In the genomic region with DNA sequence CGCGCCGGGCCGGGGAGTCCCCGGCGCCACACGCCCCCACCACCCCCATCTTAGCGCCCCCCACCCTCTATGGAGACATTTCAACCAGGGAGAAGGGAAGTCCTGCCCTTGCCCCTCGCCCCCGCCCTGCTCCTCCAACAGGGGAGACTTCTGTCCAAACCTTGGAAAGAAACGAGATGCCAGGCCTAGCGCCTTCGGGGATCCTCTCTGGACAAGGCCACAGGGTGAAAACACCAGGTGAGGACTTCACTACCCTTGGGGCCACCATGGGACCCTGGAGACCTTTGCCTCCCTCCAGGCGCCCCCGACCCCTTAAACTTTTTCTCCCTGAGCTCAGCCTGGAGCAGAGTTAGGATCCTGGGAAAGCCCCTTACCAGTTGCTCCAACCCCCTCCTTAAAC, we compare ENCODE assay signal across 13 cellular contexts. TPM values are rescaled to one million over a fixed set of nuclear protein-coding genes. Genes with fewer than 3 reads are reported as not detected.
DNase-seq lines count a peak whose midpoint lies in the region; ATAC-seq and TF ChIP-seq lines count a peak whose summit lies in the region.
"Had no signal": no experiment of that assay in that cellular context is flagged by ENCODE, and none has a peak within 500 bp of the region (broad histone marks: within the 10 kb centered on the region; RNA-seq: fewer than 3 reads in every experiment).

No MANE protein-coding gene starts in this region.

- H3K36me3 Mint-ChIP-seq in CD14-positive monocyte = no peaks in the 10 kb centered on the region

- no peak overlapping the region for H3K27ac ChIP-seq in BLaER1
- no peak overlapping the region for H3K27ac ChIP-seq in Karpas-422 (ENCODE audit: low read length)
- no peak overlapping the region for H3K27ac ChIP-seq in right cardiac atrium (ENCODE audit: low read length)
- H3K27ac ChIP-seq: brain microvascular endothelial cell had no signal

- H3K27me3 Mint-ChIP-seq in CD14-positive monocyte (ENCODE audit: low read depth in 3 of 3) = peaks cover 21 to 42% (median 34%) of the 10 kb centered on the region in 3 donors

- H3K9me3 Mint-ChIP-seq in CD14-positive monocyte = no peaks in the 10 kb centered on the region

- H4K20me1 ChIP-seq in BLaER1 (peaks cover 47% of the 10 kb centered on the region; the same call in 1 of the 2 replicates), Karpas-422 (ENCODE audit: insufficient read depth, low read depth, low read length) (no peaks in the 10 kb centered on the region)

- H3K36me3 ChIP-seq in BLaER1 (no peaks in the 10 kb centered on the region), Karpas-422 (ENCODE audit: insufficient read depth, low read length) (no peaks in the 10 kb centered on the region)
- H3K36me3 ChIP-seq: brain microvascular endothelial cell had no signal

- H3K4me3 Mint-ChIP-seq in CD14-positive monocyte = no peak overlapping the region

- DNase-seq in Karpas-422 (no peak), right cardiac atrium (no peak), skeletal muscle cell (ENCODE audit: low read depth) (no peak), CD14-positive monocyte (ENCODE audit: low spot score) (no peak), SKM-1 treated with dmso at 0.1 percent for 144 hours (lab: John Stamatoyannopoulos, UW; ENCODE audit: unreplicated experiment) (no peak)

- H3K4me1 ChIP-seq in BLaER1 = 0 out of 2 replicates have a peak, but pooled peaks cover 5% of the 10 kb centered on the region
- peaks cover 6% of the 10 kb centered on the region for H3K4me1 ChIP-seq in Karpas-422 (ENCODE audit: low read length)
- no peaks in the 10 kb centered on the region for H3K4me1 ChIP-seq in right cardiac atrium (ENCODE audit: control insufficient read depth, insufficient read depth, low read length)

- H3K4me3 ChIP-seq in BLaER1 = peak overlapping the region; percentile 66; the same call in 1 of the 2 replicates
- H3K4me3 ChIP-seq in Karpas-422 (ENCODE audit: low read length) = peak overlapping the region; percentile 64; the same call in 1 of the 2 replicates
- H3K4me3 ChIP-seq in right cardiac atrium (ENCODE audit: low read length) = peak overlapping the region; percentile 34
- H3K4me3 ChIP-seq in skeletal muscle cell (ENCODE audit: low read depth, low read length) = peak overlapping the region; percentile 53

- 19% methylated on average over 15 of the region's 15 CpGs for WGBS in right cardiac atrium

- no peaks in the 10 kb centered on the region for H3K9me2 ChIP-seq in Karpas-422 (replicated peaks; ENCODE audit: insufficient read depth, low read length)

- intact Hi-C loops in right cardiac atrium (cut with DNase I) (loop anchor here (2.0 to 10.0 kb wide), 3 partner anchors 22 to 426 kb away; a partner anchor contains a TSS), CD14-positive monocyte (cut with micrococcal nuclease) (loop anchor here (2.0 to 5.0 kb wide), 3 partner anchors 70 to 423 kb away; no protein-coding TSS in a partner anchor)

- H3K4me1 Mint-ChIP-seq in CD14-positive monocyte = peaks cover 4% of the 10 kb centered on the region

- no peak overlapping the region for H3K27ac Mint-ChIP-seq in CD14-positive monocyte

- H3K9me3 ChIP-seq in BLaER1 (no peaks in the 10 kb centered on the region), Karpas-422 (ENCODE audit: low read length) (no peaks in the 10 kb centered on the region), right cardiac atrium (ENCODE audit: control insufficient read depth, low read length) (no peaks in the 10 kb centered on the region)

- H2AFZ ChIP-seq in Karpas-422 (ENCODE audit: low read length) = no peak overlapping the region

- H3K9ac ChIP-seq in BLaER1 = no peak overlapping the region
- peak overlapping the region; percentile 47; the same call in 1 of the 2 replicates for H3K9ac ChIP-seq in Karpas-422 (ENCODE audit: low read length)

- H3K27me3 ChIP-seq in BLaER1 (peaks cover 58% of the 10 kb centered on the region), Karpas-422 (ENCODE audit: low read length) (no peaks in the 10 kb centered on the region), right cardiac atrium (ENCODE audit: control insufficient read depth, insufficient read depth) (no peaks in the 10 kb centered on the region)

- peak overlapping the region; percentile 96; the same call in 1 of the 2 replicates for H3K4me2 ChIP-seq in BLaER1
- H3K4me2 ChIP-seq in Karpas-422 (ENCODE audit: low read depth, low read length, poor library complexity, severe bottlenecking) = peak overlapping the region; percentile 68

- ATAC-seq in right cardiac atrium (peak in 1 of 2 donors; percentile 12), GM18873 (IDR thresholded peaks at IDR 0.05; ENCODE audit: low FRiP score, unreplicated experiment) (no peak), HG02678 (IDR thresholded peaks at IDR 0.05; ENCODE audit: unreplicated experiment) (no peak)

- H3K79me2 ChIP-seq in Karpas-422 (ENCODE audit: low read length) = no peaks in the 10 kb centered on the region

- TF ChIP-seq CTCF in CD14-positive monocyte (IDR thresholded peaks at IDR 0.05) = no peak

RNA-seq across cellular contexts. Expression of a gene that starts 11.6 kb away (rescaled TPM):
- not detected in 2 replicates for total RNA-seq in Karpas-422 (2014; rRNA removed; shearing (Covaris generic); ENCODE audit: low replicate concordance)
- total RNA-seq in right cardiac atrium = under 1 TPM; 0.09 to 0.84 (median 0.14) TPM
- polyA plus RNA-seq in right cardiac atrium = 0.84 TPM
- not detected for polyA plus RNA-seq in CD14-positive monocyte
- total RNA-seq: Calu3, fibroblast of lung, MCF 10A, renal cortical epithelial cell had no signal

RNA-seq across cellular contexts. Expression of a gene that starts 29.4 kb away (rescaled TPM):
- 69.6 and 80.4 TPM in 2 replicates for total RNA-seq in Karpas-422 (2014; rRNA removed; shearing (Covaris generic); ENCODE audit: low replicate concordance)
- total RNA-seq in right cardiac atrium = 10 to 100 TPM; 47.5 to 53.0 (median 50.1) TPM
- polyA plus RNA-seq in right cardiac atrium (62.6 TPM), CD14-positive monocyte (10 to 100 TPM; 59.6 to 64.6 TPM)

RNA-seq across cellular contexts. Expression of a gene that starts 37.7 kb away (rescaled TPM):
- 0.15 and 0.90 TPM in 2 replicates for total RNA-seq in Karpas-422 (2014; rRNA removed; shearing (Covaris generic); ENCODE audit: low replicate concordance)
- 10 to 100 TPM; 18.7 to 33.2 (median 30.0) TPM for total RNA-seq in right cardiac atrium
- polyA plus RNA-seq in right cardiac atrium (24.3 TPM), CD14-positive monocyte (under 1 TPM in 1 of 2 donors, not detected in 1; 0.11 TPM)

RNA-seq across cellular contexts. Expression of a gene that starts 57.5 kb away (rescaled TPM):
- total RNA-seq in Karpas-422 (2014; rRNA removed; shearing (Covaris generic); ENCODE audit: low replicate concordance) = 5.6 and 6.7 TPM in 2 replicates
- 10 to 100 TPM in 3 of 4 donors, 1 to 10 TPM in 1; 9.9 to 14.2 (median 12.8) TPM for total RNA-seq in right cardiac atrium
- 12.8 TPM for polyA plus RNA-seq in right cardiac atrium
- 10 to 100 TPM; 11.3 to 13.2 TPM for polyA plus RNA-seq in CD14-positive monocyte

Comparison
In these comparisons a context has a peak if more than half of its experiments do, and no peak if none do; other contexts are left out.
1. RNA of a gene that starts 37.7 kb away (total RNA-seq): 18.7 to 33.2 TPM in right cardiac atrium; 0.15 to 0.90 TPM in Karpas-422; every median in the first group is over 10 times any median in the second.
2. Peak in every context shown above with its lines, with median percentiles within 50 percentile points of each other: H3K4me3 ChIP-seq.